ENCODE assay signal across 18 cellular contexts in the genomic region with DNA sequence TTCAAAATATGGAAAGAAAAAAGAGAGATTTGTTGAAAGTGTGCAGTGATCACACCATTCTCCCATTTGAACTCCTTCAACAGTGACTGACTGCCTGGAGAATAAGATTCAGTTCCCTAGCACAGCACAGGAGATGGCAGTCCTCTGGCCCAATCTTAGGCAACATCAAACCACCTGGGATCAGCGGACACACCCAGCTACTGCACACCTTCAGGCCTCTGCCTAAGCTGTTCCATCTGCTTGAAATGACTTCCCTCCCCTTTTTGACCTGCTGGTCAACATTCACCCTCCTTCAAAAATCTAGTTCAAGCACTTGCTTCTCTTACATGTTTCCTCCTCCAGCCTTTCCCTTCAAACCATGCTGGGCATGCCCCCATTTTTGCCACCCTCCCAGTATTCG.
"Had no signal": no experiment of that assay in that cellular context is flagged by ENCODE, and none has a peak within 500 bp of the region (broad histone marks: within the 10 kb centered on the region; RNA-seq: fewer than 3 reads in every experiment).

No MANE protein-coding gene starts in this region.

- H3K36me3 ChIP-seq: neural progenitor cell had no signal

- H3K27me3 ChIP-seq: neural progenitor cell, spleen had no signal

- H3K9me3 ChIP-seq: spleen had no signal

- H3K27ac ChIP-seq: lower lobe of right lung, neural progenitor cell, spleen had no signal

- ATAC-seq: activated T-cell treated with anti-CD3 and anti-CD28 coated beads, Interleukin-2, amount 50 U/mL, for 72 hours; lower lobe of right lung; naive thymus-derived CD4-positive, alpha-beta T cell had no signal

- H3K4me3 ChIP-seq: lower lobe of right lung, neural progenitor cell, spleen had no signal

- DNase-seq: activated CD4-positive, alpha-beta memory T cell treated with anti-CD3 and anti-CD28 coated beads for 36 hours; activated CD4-positive, alpha-beta T cell treated with anti-CD3 and anti-CD28 coated beads for 48 hours; activated effector memory CD4-positive, alpha-beta T cell treated with Interleukin-2 at 50 U/mL for 16 hours; activated naive CD4-positive, alpha-beta T cell treated with anti-CD3 and anti-CD28 coated beads for 36 hours; activated naive CD8-positive, alpha-beta T cell treated with anti-CD3 and anti-CD28 coated beads, Interleukin-2, amount 10 ng/mL, durations not matched to agents 7 days and 5 days; activated T-cell treated with anti-CD3 and anti-CD28 coated beads, Interleukin-2, amount 50 U/mL, for 72 hours; amniotic stem cell; effector CD4-positive, alpha-beta T cell; erythroblast; foreskin fibroblast; lower lobe of right lung; mesendoderm; naive thymus-derived CD4-positive, alpha-beta T cell; retina; spleen; stimulated activated CD4-positive, alpha-beta T cell treated with anti-CD3 and anti-CD28 coated beads, Interleukin-4, amount 100 ng/mL, for 1 hour; stimulated activated naive CD4-positive, alpha-beta T cell treated with Interleukin-2 at 50 U/mL for 16 hours had no signal
